10 cellular contexts compared by ENCODE assay signal in the genomic region with DNA sequence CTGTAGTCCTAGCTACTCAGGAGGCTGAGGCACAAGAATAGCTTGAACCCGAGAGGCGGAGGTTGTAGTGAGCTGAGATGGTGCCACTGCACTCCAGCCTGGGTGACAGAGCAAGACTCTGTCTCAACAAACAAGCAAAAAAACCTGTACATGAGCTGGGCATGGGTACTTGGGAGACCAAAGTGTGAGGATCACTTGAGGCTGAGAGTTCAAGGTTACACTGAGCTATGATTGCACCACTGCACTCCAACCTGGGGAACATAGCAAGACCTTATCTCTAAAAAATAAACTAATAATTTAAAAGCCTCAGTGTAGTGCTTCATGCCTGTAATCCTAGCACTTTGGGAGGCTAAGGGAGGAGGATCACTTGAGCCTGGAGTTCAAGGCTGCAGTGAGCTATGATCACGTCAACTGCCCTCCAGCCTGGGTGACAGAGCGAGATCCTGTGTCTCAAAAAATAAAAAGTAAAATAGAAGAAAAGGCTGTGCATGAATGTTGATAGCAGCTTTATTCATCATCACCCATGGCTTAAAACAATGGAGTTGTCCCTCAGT. TPM values are rescaled to one million over a fixed set of nuclear protein-coding genes. Genes with fewer than 3 reads are reported as not detected.
"Had no signal": no experiment of that assay in that cellular context is flagged by ENCODE, and none has a peak within 500 bp of the region (broad histone marks: within the 10 kb centered on the region; RNA-seq: fewer than 3 reads in every experiment).

No MANE protein-coding gene starts in this region.

- H3K9me3 ChIP-seq: HAP-1 had no signal

- DNase-seq: GOT3, HFFc6, KBM-7 had no signal

- H3K4me3 ChIP-seq: HAP-1 had no signal

- H3K4me1 ChIP-seq: HAP-1 had no signal

- H3K27ac Mint-ChIP-seq: HFFc6, IgD-negative memory B cell had no signal

- H3K36me3 ChIP-seq: HAP-1 had no signal

- H3K4me3 Mint-ChIP-seq: HFFc6 had no signal

- H3K9me3 Mint-ChIP-seq: HFFc6 had no signal

- ATAC-seq: HCT116 had no signal

- FAIRE-seq: HTR-8/SVneo had no signal

RNA-seq across cellular contexts. Expression of a gene that starts 21.4 kb away (rescaled TPM):
- total RNA-seq: H4, H7, HFFc6, HT-29 had no signal
- polyA plus RNA-seq: IgD-negative memory B cell had no signal

RNA-seq across cellular contexts. Expression of a gene that starts 35.2 kb away (rescaled TPM):
- total RNA-seq: H4, H7, HFFc6, HT-29 had no signal
- polyA plus RNA-seq: IgD-negative memory B cell had no signal
